ENCODE assay signal across 14 cellular contexts in the genomic region with DNA sequence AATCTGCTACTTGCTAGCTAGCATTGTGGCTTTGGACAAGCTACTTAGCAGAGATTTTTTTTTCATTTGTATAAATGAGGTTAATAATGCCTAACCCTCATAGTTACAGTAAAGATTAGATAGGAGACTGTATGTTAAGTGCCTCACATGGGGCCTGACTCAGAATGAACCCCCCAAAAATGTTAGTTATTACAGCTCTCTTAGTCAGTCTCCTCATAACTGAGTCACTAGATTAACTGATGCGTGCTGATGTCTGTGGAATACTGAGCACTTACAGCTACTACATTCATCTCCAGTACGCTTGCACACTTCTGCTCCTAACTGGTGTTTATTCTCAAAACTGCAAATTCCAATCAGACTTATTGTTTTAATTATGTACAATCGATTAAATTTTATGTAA.
A peak's percentile ranks its signal among the peaks of the same experiment; 100 is the strongest.
DNase-seq lines count a peak whose midpoint lies in the region; ATAC-seq and TF ChIP-seq lines count a peak whose summit lies in the region.
"Had no signal": no experiment of that assay in that cellular context is flagged by ENCODE, and none has a peak within 500 bp of the region (broad histone marks: within the 10 kb centered on the region; RNA-seq: fewer than 3 reads in every experiment).

No MANE protein-coding gene starts in this region.

- H3K9me3 ChIP-seq in Panc1 (ENCODE audit: control insufficient read depth, insufficient read depth, low read depth, low read length) (no peaks in the 10 kb centered on the region), ascending aorta (no peaks in the 10 kb centered on the region)
- H3K9me3 ChIP-seq: esophagus squamous epithelium had no signal

- no peak overlapping the region for H3K4me3 ChIP-seq in Panc1 (ENCODE audit: low read depth in 2 of 2, low read length in 2 of 2)
- H3K4me3 ChIP-seq in epithelial cell of esophagus (ENCODE audit: low read length): no peak overlapping the region
- no peak overlapping the region for H3K4me3 ChIP-seq in ascending aorta
- H3K4me3 ChIP-seq: esophagus squamous epithelium, skin epidermis had no signal

- no peaks in the 10 kb centered on the region for H3K4me1 Mint-ChIP-seq in activated CD4-positive, alpha-beta memory T cell treated with anti-CD3 and anti-CD28 coated beads, Interleukin-2, amount 10 ng/mL, durations not matched to agents 7 days and 5 days
- H3K4me1 Mint-ChIP-seq: naive thymus-derived CD8-positive, alpha-beta T cell had no signal

- peak overlapping the region; percentile 29; the same call in 1 of the 2 replicates for H3K27ac ChIP-seq in Panc1 (ENCODE audit: low read length)
- no peak overlapping the region for H3K27ac ChIP-seq in ascending aorta
- H3K27ac ChIP-seq: esophagus squamous epithelium had no signal

- no peaks in the 10 kb centered on the region for H3K27me3 Mint-ChIP-seq in activated CD4-positive, alpha-beta memory T cell treated with anti-CD3 and anti-CD28 coated beads, Interleukin-2, amount 10 ng/mL, durations not matched to agents 7 days and 5 days

- no TSS peak for BruUV-seq in Panc1 (replicated peaks; lab: Mats Ljungman, UMichigan)

- H3K4me3 Mint-ChIP-seq in activated CD4-positive, alpha-beta memory T cell treated with anti-CD3 and anti-CD28 coated beads, Interleukin-2, amount 10 ng/mL, durations not matched to agents 7 days and 5 days: no peak overlapping the region
- H3K4me3 Mint-ChIP-seq: activated T-cell treated with anti-CD3 and anti-CD28 coated beads, Interleukin-2, amount 50 U/mL, for 4 hours; naive thymus-derived CD8-positive, alpha-beta T cell had no signal

- no peaks in the 10 kb centered on the region for H3K36me3 Mint-ChIP-seq in activated CD4-positive, alpha-beta memory T cell treated with anti-CD3 and anti-CD28 coated beads, Interleukin-2, amount 10 ng/mL, durations not matched to agents 7 days and 5 days (ENCODE audit: low read depth)
- H3K36me3 Mint-ChIP-seq: naive thymus-derived CD8-positive, alpha-beta T cell had no signal

- peak; percentile 65 for DNase-seq in GM04503 (ENCODE audit: low read depth)
- DNase-seq in Panc1 (ENCODE audit: low read depth, low spot score): no peak
- DNase-seq in epithelial cell of esophagus (ENCODE audit: low read depth): peak; percentile 74
- peak; percentile 93 for DNase-seq in renal cortical epithelial cell (ENCODE audit: low read depth)
- DNase-seq in NCI-H1417 treated with DMSO at 0.1 percent for 48 hours (lab: John Stamatoyannopoulos, UW): no peak
- no peak for DNase-seq in ascending aorta (ENCODE audit: low spot score in 2 of 2)
- no peak for DNase-seq in activated CD4-positive, alpha-beta memory T cell treated with anti-CD3 and anti-CD28 coated beads, Interleukin-2, amount 10 ng/mL, durations not matched to agents 7 days and 5 days
- DNase-seq: activated T-cell treated with anti-CD3 and anti-CD28 coated beads, Interleukin-2, amount 50 U/mL, for 4 hours; esophagus squamous epithelium; GOT3; naive thymus-derived CD8-positive, alpha-beta T cell; NCI-H146 had no signal

- no peak overlapping the region for H3K27ac Mint-ChIP-seq in activated CD4-positive, alpha-beta memory T cell treated with anti-CD3 and anti-CD28 coated beads, Interleukin-2, amount 10 ng/mL, durations not matched to agents 7 days and 5 days
- H3K27ac Mint-ChIP-seq: naive thymus-derived CD8-positive, alpha-beta T cell had no signal

- POLR2A ChIA-PET in Panc1 (lab: Charles Lee): interaction anchor here (0.6 kb wide), 1 partner anchor 691 kb away, joined by 4 read pairs; no protein-coding TSS in a partner anchor
- POLR2A ChIA-PET in activated CD4-positive, alpha-beta memory T cell treated with anti-CD3 and anti-CD28 coated beads, Interleukin-2, amount 10 ng/mL, durations not matched to agents 7 days and 5 days (lab: Charles Lee): no interaction called here

- no peak for TF ChIP-seq CTCF in Panc1 (IDR thresholded peaks at IDR 0.05)
- TF ChIP-seq CTCF in epithelial cell of esophagus (IDR thresholded peaks at IDR 0.05; ENCODE audit: insufficient read depth, low read depth, low read length, missing control alignments): no peak
- TF ChIP-seq CTCF in ascending aorta (IDR thresholded peaks at IDR 0.05): no peak

- H3K9me3 Mint-ChIP-seq in activated CD4-positive, alpha-beta memory T cell treated with anti-CD3 and anti-CD28 coated beads, Interleukin-2, amount 10 ng/mL, durations not matched to agents 7 days and 5 days: no peaks in the 10 kb centered on the region
- H3K9me3 Mint-ChIP-seq: activated T-cell treated with anti-CD3 and anti-CD28 coated beads, Interleukin-2, amount 50 U/mL, for 4 hours had no signal

- in situ Hi-C loops in Panc1 (cut with HindIII; ENCODE audit: low pct_unique_long_range_greater_than_20kb, low sequenced_read_pairs): no loop called here

- H3K27me3 ChIP-seq in Panc1 (ENCODE audit: control insufficient read depth, insufficient read depth, low read length): no peaks in the 10 kb centered on the region
- H3K27me3 ChIP-seq in ascending aorta: no peaks in the 10 kb centered on the region
- H3K27me3 ChIP-seq: esophagus squamous epithelium had no signal

- intact Hi-C loops in Panc1 (cut with micrococcal nuclease; ENCODE audit: unreplicated experiment) (no loop called here), ascending aorta (cut with DNase I) (no loop called here)

- peak; percentile 79 for ATAC-seq in Panc1
- ATAC-seq in GM19328 (IDR thresholded peaks at IDR 0.05; ENCODE audit: unreplicated experiment): no peak
- ATAC-seq: naive thymus-derived CD8-positive, alpha-beta T cell had no signal

- H3K36me3 ChIP-seq in Panc1 (ENCODE audit: control insufficient read depth, insufficient read depth, low read length): no peaks in the 10 kb centered on the region
- no peaks in the 10 kb centered on the region for H3K36me3 ChIP-seq in ascending aorta
- H3K36me3 ChIP-seq: esophagus squamous epithelium had no signal

- CTCF ChIA-PET in Panc1 (lab: Charles Lee): no interaction called here
- CTCF ChIA-PET in activated CD4-positive, alpha-beta memory T cell treated with anti-CD3 and anti-CD28 coated beads, Interleukin-2, amount 10 ng/mL, durations not matched to agents 7 days and 5 days (lab: Charles Lee): interaction anchor here (1.2 kb wide), 1 partner anchor 14 kb away, joined by 4 read pairs; no protein-coding TSS in a partner anchor

- H3K4me1 ChIP-seq in Panc1 (ENCODE audit: control insufficient read depth, insufficient read depth, low read length) (peaks cover 10% of the 10 kb centered on the region; the same call in 1 of the 2 replicates), ascending aorta (peaks cover 0 to 4% of the 10 kb centered on the region in 2 donors)
- H3K4me1 ChIP-seq: esophagus squamous epithelium had no signal

Comparison
In these comparisons a context has a peak if more than half of its experiments do, and no peak if none do; other contexts are left out.
1. DNase-seq: peak in GM04503 (single experiment), epithelial cell of esophagus (single experiment) and renal cortical epithelial cell (single experiment); none in Panc1 (single experiment), NCI-H1417 treated with DMSO at 0.1 percent for 48 hours (single experiment), ascending aorta (0 of 2) and activated CD4-positive, alpha-beta memory T cell treated with anti-CD3 and anti-CD28 coated beads, Interleukin-2, amount 10 ng/mL, durations not matched to agents 7 days and 5 days (single experiment).